In genomic region chr6:168559574-168560098, GRCh38 we compare ENCODE assay signal across 15 cellular contexts.
"Had no signal": no experiment of that assay in that cellular context is flagged by ENCODE, and none has a peak within 500 bp of the region (broad histone marks: within the 10 kb centered on the region; RNA-seq: fewer than 3 reads in every experiment).

No MANE protein-coding gene starts in this region.

- DNase-seq: activated CD4-positive, CD25-positive, alpha-beta regulatory T cell treated with anti-CD3 and anti-CD28 coated beads, Interleukin-2, amount 50 U/mL, for 72 hours; activated naive CD8-positive, alpha-beta T cell treated with anti-CD3 and anti-CD28 coated beads for 36 hours; amygdala; brain microvascular endothelial cell; dermis blood vessel endothelial cell; hippocampal formation; midbrain; SK-N-SH; stimulated activated CD4-positive, alpha-beta T cell treated with anti-CD3 and anti-CD28 coated beads, Interleukin-2, amount 100 ng/mL, for 48 hours; T-helper 1 cell had no signal

- H3K27me3 ChIP-seq: brain microvascular endothelial cell, tibial nerve had no signal

- ATAC-seq: stimulated activated memory B cell treated with anti-CD40 and anti-IgM and Interleukin-4, amounts not matched to agents 10 μg/mL and 1 μg/mL and 100 μg/mL, for 72 hours had no signal

- FAIRE-seq: keratinocyte had no signal

- H3K4me3 ChIP-seq: prostate gland, tibial nerve had no signal

- H3K4me1 ChIP-seq: prostate gland, tibial nerve had no signal

- H3K9me3 ChIP-seq: prostate gland, SK-N-SH, tibial nerve had no signal

- H3K36me3 ChIP-seq: brain microvascular endothelial cell, prostate gland, tibial nerve had no signal

- H3K27ac ChIP-seq: brain microvascular endothelial cell, epithelial cell of prostate, prostate gland, tibial nerve had no signal
